In genomic region chr2:178413472-178414265, GRCh38 we compare ENCODE assay signal across 8 cellular contexts. TPM values are rescaled to one million over a fixed set of nuclear protein-coding genes. Genes with fewer than 3 reads are reported as not detected.
A peak's percentile ranks its signal among the peaks of the same experiment; 100 is the strongest.
DNase-seq lines count a peak whose midpoint lies in the region; ATAC-seq and TF ChIP-seq lines count a peak whose summit lies in the region.

No MANE protein-coding gene starts in this region.

- ATAC-seq in omental fat pad (ENCODE audit: low FRiP score) = peak; percentile 73

- H3K9ac ChIP-seq in ES-I3 (ENCODE audit: low read depth, low read length) = peak overlapping the region; percentile 67
- peak overlapping the region; percentile 93 for H3K9ac ChIP-seq in Loucy (ENCODE audit: low read depth, low read length, poor library complexity, severe bottlenecking)

- TF ChIP-seq CTCF in Loucy (conservative IDR thresholded peaks at IDR 0.05; ENCODE audit: low read length) = no peak
- TF ChIP-seq CTCF in omental fat pad (IDR thresholded peaks at IDR 0.05) = no peak

- DNase-seq in H7 (peak; percentile 81), SK-N-DZ (ENCODE audit: low spot score) (peak; percentile 85), glomerular visceral epithelial cell (ENCODE audit: extremely low spot score) (peak; percentile 82), omental fat pad (ENCODE audit: low spot score) (peak; percentile 63)
- DNase-seq in activated naive CD4-positive, alpha-beta T cell treated with anti-CD3 and anti-CD28 coated beads, Interleukin-2, amount 50 U/mL, for 16 hours = peak; percentile 79

- no peaks in the 10 kb centered on the region for H4K20me1 ChIP-seq in Loucy (ENCODE audit: insufficient read depth, low read length, poor library complexity, severe bottlenecking)

- H3K4me1 ChIP-seq in ES-I3 (ENCODE audit: insufficient read depth, low read length) = peaks cover 3% of the 10 kb centered on the region; the same call in 1 of the 2 replicates
- H3K4me1 ChIP-seq in Loucy (ENCODE audit: insufficient read depth, low read length, poor library complexity, severe bottlenecking) = peaks cover 27% of the 10 kb centered on the region

- H3K27ac ChIP-seq in temporal lobe (ENCODE audit: low read depth, low read length) = peak overlapping the region; percentile 73

- H2AFZ ChIP-seq in Loucy (ENCODE audit: low read length) = peak overlapping the region; percentile 84

- no peaks in the 10 kb centered on the region for H3F3A ChIP-seq in Loucy (ENCODE audit: low read depth)

- peaks cover 41% of the 10 kb centered on the region for H3K79me2 ChIP-seq in Loucy (ENCODE audit: insufficient read depth, low read length)

- H3K9me3 ChIP-seq in ES-I3 (ENCODE audit: control insufficient read depth, insufficient read depth, low read length) (no peaks in the 10 kb centered on the region), Loucy (ENCODE audit: insufficient read depth, low read depth, low read length) (no peaks in the 10 kb centered on the region)

- H3K36me3 ChIP-seq in ES-I3 (ENCODE audit: insufficient read depth, low read length) (no peaks in the 10 kb centered on the region), H7 (replicated peaks; ENCODE audit: control insufficient read depth, insufficient read depth, low read length) (no peaks in the 10 kb centered on the region), Loucy (ENCODE audit: insufficient read depth, low read length) (no peaks in the 10 kb centered on the region)

- H3K4me2 ChIP-seq in Loucy (ENCODE audit: low read depth, low read length, poor library complexity, severe bottlenecking) = peak overlapping the region; percentile 83

- no peaks in the 10 kb centered on the region for H3K27me3 ChIP-seq in H7 (ENCODE audit: control insufficient read depth, insufficient read depth, low read length)
- H3K27me3 ChIP-seq in Loucy (ENCODE audit: insufficient read depth, low read length, poor library complexity, severe bottlenecking) = no peaks in the 10 kb centered on the region

- H3K9me2 ChIP-seq in Loucy (replicated peaks; ENCODE audit: low read depth, low read length) = no peaks in the 10 kb centered on the region

- peak overlapping the region; percentile 59 for H3K4me3 ChIP-seq in H7 (ENCODE audit: insufficient read depth, low read depth, low read length)
- H3K4me3 ChIP-seq in Loucy (ENCODE audit: low read length, poor library complexity, severe bottlenecking) = peak overlapping the region; percentile 86

RNA-seq across cellular contexts. Expression of gene PRKRA, which starts 37.3 kb away (rescaled TPM):
- 67.2 and 81.3 TPM in 2 replicates for total RNA-seq in H7 (2014; rRNA removed; shearing (Covaris generic))
- 87.2 and 89.8 TPM in 2 replicates for polyA plus RNA-seq in SK-N-DZ (2014; cell fraction: cytosol; rRNA removed)
- polyA plus RNA-seq in SK-N-DZ (2014; cell fraction: nucleus; rRNA removed) = 80.3 and 91.9 TPM in 2 replicates
- 10 to 100 TPM; 50.7 to 67.4 (median 60.4) TPM for total RNA-seq in omental fat pad
- total RNA-seq in temporal lobe = 43.3 TPM

RNA-seq across cellular contexts. Expression of gene PJVK, which starts 37.5 kb away (rescaled TPM):
- 0.63 and 1.2 TPM in 2 replicates for total RNA-seq in H7 (2014; rRNA removed; shearing (Covaris generic))
- 1.4 and 4.2 TPM in 2 replicates for polyA plus RNA-seq in SK-N-DZ (2014; cell fraction: cytosol; rRNA removed)
- 11.8 and 17.5 TPM in 2 replicates for polyA plus RNA-seq in SK-N-DZ (2014; cell fraction: nucleus; rRNA removed)
- total RNA-seq in omental fat pad (1 to 10 TPM; 2.2 to 2.8 (median 2.5) TPM), temporal lobe (4.2 TPM)

Comparison
In these comparisons a context has a peak if more than half of its experiments do, and no peak if none do; other contexts are left out.
1. Peak in every context shown above with its lines: DNase-seq, ATAC-seq, H3K4me3 ChIP-seq and H3K27ac ChIP-seq.